11 cellular contexts compared by ENCODE assay signal in the genomic region with DNA sequence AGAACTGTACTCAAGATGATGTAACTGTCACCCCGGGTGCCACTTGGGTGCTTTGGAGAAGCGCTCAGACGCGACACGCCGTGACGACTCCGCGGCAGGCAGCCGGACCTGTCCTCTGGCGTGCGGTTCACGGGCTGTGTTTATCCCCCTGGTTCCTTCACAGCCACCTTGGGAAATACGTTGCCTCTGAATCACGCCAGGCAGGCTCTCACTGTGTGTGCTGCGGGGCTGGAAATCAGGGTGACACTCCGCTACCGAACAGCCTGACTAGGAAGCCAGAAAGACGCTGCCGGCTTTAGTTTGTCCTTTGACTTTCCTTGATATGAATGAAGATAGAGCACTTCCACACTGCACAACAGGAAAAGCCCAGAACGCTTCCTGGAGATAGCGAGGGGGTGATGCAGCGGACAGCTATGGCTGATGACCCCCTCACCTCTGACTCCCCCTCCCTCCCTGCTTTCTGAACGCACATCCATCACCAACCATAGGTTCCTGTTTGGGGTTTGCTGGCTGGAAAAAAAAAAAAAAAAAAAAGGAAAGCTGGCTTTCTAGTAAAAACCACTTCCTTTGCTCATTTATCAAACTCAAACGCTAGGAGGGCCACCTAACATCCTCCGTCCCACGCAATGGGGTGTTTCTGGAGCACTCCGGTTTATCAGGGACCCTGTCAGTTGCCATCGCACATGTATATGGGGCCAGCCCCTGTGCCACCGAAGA. TPM values are rescaled to one million over a fixed set of nuclear protein-coding genes. Genes with fewer than 3 reads are reported as not detected.
A peak's percentile ranks its signal among the peaks of the same experiment; 100 is the strongest.
DNase-seq lines count a peak whose midpoint lies in the region; ATAC-seq lines count a peak whose summit lies in the region.
"Had no signal": no experiment of that assay in that cellular context is flagged by ENCODE, and none has a peak within 500 bp of the region (broad histone marks: within the 10 kb centered on the region; RNA-seq: fewer than 3 reads in every experiment).

No MANE protein-coding gene starts in this region.

- peak overlapping the region in 6 of 7 donors; percentile 64 to 90 (median 80) for H3K27ac Mint-ChIP-seq in CD4-positive, alpha-beta memory T cell
- peak overlapping the region; percentile 94 for H3K27ac Mint-ChIP-seq in T-helper 1 cell treated with Interleukin-12 subunit alpha and Interleukin-12 subunit beta and Interleukin-4 antibody, amounts not matched to agents 30 μg/mL and 1 μg/mL, for 36 hours
- H3K27ac Mint-ChIP-seq in activated naive CD4-positive, alpha-beta T cell treated with anti-CD3 and anti-CD28 coated beads, Interleukin-2, amount 50 U/mL, for 72 hours, result peak overlapping the region; percentile 50 to 84
- H3K27ac Mint-ChIP-seq in natural killer cell treated with Interleukin-12 subunit alpha and Interleukin-12 subunit beta and Interleukin-15 and Interleukin-18, amount 100 ng/mL, for 72 hours, result peak overlapping the region; percentile 74 to 75

- H3K9me3 Mint-ChIP-seq in CD4-positive, alpha-beta memory T cell, result peaks cover 0 to 4% (median 0%) of the 10 kb centered on the region in 8 donors
- H3K9me3 Mint-ChIP-seq in T-helper 1 cell treated with Interleukin-12 subunit alpha and Interleukin-12 subunit beta and Interleukin-4 antibody, amounts not matched to agents 30 μg/mL and 1 μg/mL, for 36 hours, result peaks cover 4% of the 10 kb centered on the region
- no peaks in the 10 kb centered on the region for H3K9me3 Mint-ChIP-seq in activated naive CD4-positive, alpha-beta T cell treated with anti-CD3 and anti-CD28 coated beads, Interleukin-2, amount 50 U/mL, for 72 hours
- H3K9me3 Mint-ChIP-seq in natural killer cell treated with Interleukin-12 subunit alpha and Interleukin-12 subunit beta and Interleukin-15 and Interleukin-18, amount 100 ng/mL, for 72 hours, result no peaks in the 10 kb centered on the region

- H2AFZ ChIP-seq in Karpas-422 (ENCODE audit: low read length), result no peak overlapping the region

- intact Hi-C loops in CD4-positive, alpha-beta memory T cell (cut with micrococcal nuclease), result no loop called here

- H3K9ac ChIP-seq in Karpas-422 (ENCODE audit: low read length), result no peak overlapping the region

- H3K4me2 ChIP-seq in Karpas-422 (ENCODE audit: low read depth, low read length, poor library complexity, severe bottlenecking), result no peak overlapping the region

- no peak overlapping the region for H3K4me3 ChIP-seq in CD4-positive, alpha-beta memory T cell (ENCODE audit: low read length in 2 of 2)
- no peak overlapping the region for H3K4me3 ChIP-seq in Karpas-422 (ENCODE audit: low read length)

- H3K4me1 Mint-ChIP-seq in CD4-positive, alpha-beta memory T cell, result peaks cover 14 to 25% (median 20%) of the 10 kb centered on the region in 4 donors
- peaks cover 20% of the 10 kb centered on the region for H3K4me1 Mint-ChIP-seq in T-helper 1 cell treated with Interleukin-12 subunit alpha and Interleukin-12 subunit beta and Interleukin-4 antibody, amounts not matched to agents 30 μg/mL and 1 μg/mL, for 36 hours (ENCODE audit: low read depth)
- H3K4me1 Mint-ChIP-seq in natural killer cell treated with Interleukin-12 subunit alpha and Interleukin-12 subunit beta and Interleukin-15 and Interleukin-18, amount 100 ng/mL, for 72 hours (ENCODE audit: low read depth in 2 of 2), result peaks cover 18 to 22% of the 10 kb centered on the region in 2 donors

- no peaks in the 10 kb centered on the region for H3K9me3 ChIP-seq in CD4-positive, alpha-beta memory T cell (ENCODE audit: control insufficient read depth in 1 of 2, low read length in 2 of 2)
- H3K9me3 ChIP-seq in Karpas-422 (ENCODE audit: low read length), result no peaks in the 10 kb centered on the region

- peaks cover 6% of the 10 kb centered on the region for H3K79me2 ChIP-seq in Karpas-422 (ENCODE audit: low read length)

- POLR2A ChIA-PET in CD4-positive, alpha-beta memory T cell (lab: Charles Lee; ENCODE audit: partially characterized antibody), result interaction anchor here (0.6 kb wide), 1 partner anchor 680 kb away, joined by 4 read pairs; no protein-coding TSS in a partner anchor

- CTCF ChIA-PET in CD4-positive, alpha-beta memory T cell (lab: Charles Lee; ENCODE audit: partially characterized antibody), result no interaction called here

- H3K36me3 Mint-ChIP-seq in CD4-positive, alpha-beta memory T cell, result peaks cover 14 to 26% of the 10 kb centered on the region in 2 donors
- H3K36me3 Mint-ChIP-seq in T-helper 1 cell treated with Interleukin-12 subunit alpha and Interleukin-12 subunit beta and Interleukin-4 antibody, amounts not matched to agents 30 μg/mL and 1 μg/mL, for 36 hours (ENCODE audit: low read depth), result peaks cover 30% of the 10 kb centered on the region
- peaks cover 5 to 7% of the 10 kb centered on the region in 2 donors for H3K36me3 Mint-ChIP-seq in activated naive CD4-positive, alpha-beta T cell treated with anti-CD3 and anti-CD28 coated beads, Interleukin-2, amount 50 U/mL, for 72 hours
- H3K36me3 Mint-ChIP-seq in natural killer cell treated with Interleukin-12 subunit alpha and Interleukin-12 subunit beta and Interleukin-15 and Interleukin-18, amount 100 ng/mL, for 72 hours, result no peaks in the 10 kb centered on the region

- H3K4me1 ChIP-seq in CD4-positive, alpha-beta memory T cell (ENCODE audit: insufficient read depth, low read length), result peaks cover 17% of the 10 kb centered on the region
- H3K4me1 ChIP-seq in Karpas-422 (ENCODE audit: low read length), result no peaks in the 10 kb centered on the region

- peaks cover 16% of the 10 kb centered on the region for H3K36me3 ChIP-seq in CD4-positive, alpha-beta memory T cell (ENCODE audit: insufficient read depth, low read length)
- peaks cover 6% of the 10 kb centered on the region; the same call in 1 of the 2 replicates for H3K36me3 ChIP-seq in Karpas-422 (ENCODE audit: insufficient read depth, low read length)

- H3K27ac ChIP-seq in CD4-positive, alpha-beta memory T cell (ENCODE audit: low read depth, low read length), result no peak overlapping the region
- H3K27ac ChIP-seq in Karpas-422 (ENCODE audit: low read length), result no peak overlapping the region

- H3K27me3 Mint-ChIP-seq in CD4-positive, alpha-beta memory T cell, result no peaks in the 10 kb centered on the region
- no peaks in the 10 kb centered on the region for H3K27me3 Mint-ChIP-seq in T-helper 1 cell treated with Interleukin-12 subunit alpha and Interleukin-12 subunit beta and Interleukin-4 antibody, amounts not matched to agents 30 μg/mL and 1 μg/mL, for 36 hours (ENCODE audit: low read depth)
- H3K27me3 Mint-ChIP-seq in natural killer cell treated with Interleukin-12 subunit alpha and Interleukin-12 subunit beta and Interleukin-15 and Interleukin-18, amount 100 ng/mL, for 72 hours, result no peaks in the 10 kb centered on the region

- H3K9me2 ChIP-seq in Karpas-422 (replicated peaks; ENCODE audit: insufficient read depth, low read length), result no peaks in the 10 kb centered on the region

- no peaks in the 10 kb centered on the region for H3K27me3 ChIP-seq in CD4-positive, alpha-beta memory T cell (ENCODE audit: insufficient read depth, low read length)
- no peaks in the 10 kb centered on the region for H3K27me3 ChIP-seq in Karpas-422 (ENCODE audit: low read length)

- peak overlapping the region; percentile 64 to 89 (median 79) for H3K4me3 Mint-ChIP-seq in CD4-positive, alpha-beta memory T cell
- peak overlapping the region; percentile 73 for H3K4me3 Mint-ChIP-seq in T-helper 1 cell treated with Interleukin-12 subunit alpha and Interleukin-12 subunit beta and Interleukin-4 antibody, amounts not matched to agents 30 μg/mL and 1 μg/mL, for 36 hours
- H3K4me3 Mint-ChIP-seq in natural killer cell treated with Interleukin-12 subunit alpha and Interleukin-12 subunit beta and Interleukin-15 and Interleukin-18, amount 100 ng/mL, for 72 hours, result peak overlapping the region; percentile 78

- no peaks in the 10 kb centered on the region for H4K20me1 ChIP-seq in Karpas-422 (ENCODE audit: insufficient read depth, low read depth, low read length)

- DNase-seq in CD4-positive, alpha-beta memory T cell, result peak in 4 of 5 donors; percentile 4 to 31 (median 12)
- DNase-seq in activated naive CD4-positive, alpha-beta T cell treated with anti-CD3 and anti-CD28 coated beads, Interleukin-2, amount 50 U/mL, for 72 hours (ENCODE audit: low spot score in 2 of 2), result peak in 1 of 2 donors; percentile 11
- no peak for DNase-seq in natural killer cell treated with Interleukin-12 subunit alpha and Interleukin-12 subunit beta and Interleukin-15 and Interleukin-18, amount 100 ng/mL, for 72 hours (ENCODE audit: low spot score)
- DNase-seq in Karpas-422 (no peak), DMS79 (lab: John Stamatoyannopoulos, UW) (no peak)
- no peak for DNase-seq in effector CD8-positive, alpha-beta T cell (lab: John Stamatoyannopoulos, UW)
- DNase-seq: activated gamma-delta T cell treated with Interleukin-2 at 50 U/mL for 16 hours, C1 segment of cervical spinal cord, NCI-H510A had no signal

- peak; percentile 74 to 78 for ATAC-seq in activated naive CD4-positive, alpha-beta T cell treated with anti-CD3 and anti-CD28 coated beads, Interleukin-2, amount 50 U/mL, for 72 hours
- peak; percentile 72 to 78 for ATAC-seq in natural killer cell treated with Interleukin-12 subunit alpha and Interleukin-12 subunit beta and Interleukin-15 and Interleukin-18, amount 100 ng/mL, for 72 hours
- ATAC-seq in HG03196 (IDR thresholded peaks at IDR 0.05; ENCODE audit: unreplicated experiment), result no peak

RNA-seq across cellular contexts. Expression of gene GP6, which starts 3.7 kb away (rescaled TPM):
- under 1 TPM; 0.33 to 0.52 TPM for total RNA-seq in CD4-positive, alpha-beta memory T cell
- not detected for polyA plus RNA-seq in CD4-positive, alpha-beta memory T cell
- total RNA-seq in activated naive CD4-positive, alpha-beta T cell treated with anti-CD3 and anti-CD28 coated beads, Interleukin-2, amount 50 U/mL, for 72 hours, result under 1 TPM in 1 of 2 donors, not detected in 1; 0.75 TPM
- under 1 TPM in 1 of 2 donors, not detected in 1; 0.22 TPM for total RNA-seq in natural killer cell treated with Interleukin-12 subunit alpha and Interleukin-12 subunit beta and Interleukin-15 and Interleukin-18, amount 100 ng/mL, for 72 hours
- 0.26 TPM in 1 of 2 replicates, not detected in the other for total RNA-seq in Karpas-422 (2014; rRNA removed; shearing (Covaris generic); ENCODE audit: low replicate concordance)

RNA-seq across cellular contexts. Expression of gene RDH13, which starts 21.2 kb away (rescaled TPM):
- 10 to 100 TPM; 23.9 to 27.4 TPM for total RNA-seq in CD4-positive, alpha-beta memory T cell
- polyA plus RNA-seq in CD4-positive, alpha-beta memory T cell, result 10 to 100 TPM in 1 of 2 donors, 1 to 10 TPM in 1; 3.3 to 15.6 TPM
- 10 to 100 TPM; 15.9 to 16.0 TPM for total RNA-seq in activated naive CD4-positive, alpha-beta T cell treated with anti-CD3 and anti-CD28 coated beads, Interleukin-2, amount 50 U/mL, for 72 hours
- 10 to 100 TPM; 13.4 to 31.0 TPM for total RNA-seq in natural killer cell treated with Interleukin-12 subunit alpha and Interleukin-12 subunit beta and Interleukin-15 and Interleukin-18, amount 100 ng/mL, for 72 hours
- 16.4 and 23.8 TPM in 2 replicates for total RNA-seq in Karpas-422 (2014; rRNA removed; shearing (Covaris generic); ENCODE audit: low replicate concordance)

RNA-seq across cellular contexts. Expression of gene EPS8L1, which starts 33.9 kb away (rescaled TPM):
- total RNA-seq in CD4-positive, alpha-beta memory T cell, result 1 to 10 TPM; 1.6 to 2.2 TPM
- under 1 TPM; 0.45 to 0.49 TPM for polyA plus RNA-seq in CD4-positive, alpha-beta memory T cell
- 1 to 10 TPM; 1.2 to 2.6 TPM for total RNA-seq in activated naive CD4-positive, alpha-beta T cell treated with anti-CD3 and anti-CD28 coated beads, Interleukin-2, amount 50 U/mL, for 72 hours
- total RNA-seq in natural killer cell treated with Interleukin-12 subunit alpha and Interleukin-12 subunit beta and Interleukin-15 and Interleukin-18, amount 100 ng/mL, for 72 hours, result 1 to 10 TPM; 1.3 to 8.7 TPM
- total RNA-seq in Karpas-422 (2014; rRNA removed; shearing (Covaris generic); ENCODE audit: low replicate concordance), result not detected in 2 replicates

Comparison
In these comparisons a context has a peak if more than half of its experiments do, and no peak if none do; other contexts are left out.
1. DNase-seq: peak in CD4-positive, alpha-beta memory T cell (4 of 5); none in natural killer cell treated with Interleukin-12 subunit alpha and Interleukin-12 subunit beta and Interleukin-15 and Interleukin-18, amount 100 ng/mL, for 72 hours (single experiment), Karpas-422 (single experiment), effector CD8-positive, alpha-beta T cell (single experiment) and DMS79 (single experiment).
2. Peak in every context shown above with its lines, with median percentiles within 50 percentile points of each other: H3K27ac Mint-ChIP-seq and H3K4me3 Mint-ChIP-seq.